Comparison of ENCODE assay signal across 21 cellular contexts in genomic region chr12:38156497-38157245, GRCh38.
"Had no signal": no experiment of that assay in that cellular context is flagged by ENCODE, and none has a peak within 500 bp of the region (broad histone marks: within the 10 kb centered on the region; RNA-seq: fewer than 3 reads in every experiment).

No MANE protein-coding gene starts in this region.

- H3K36me3 ChIP-seq: heart left ventricle, prostate gland, right lobe of liver, thoracic aorta, transverse colon had no signal

- H2AFZ ChIP-seq: parathyroid adenoma had no signal

- H3K36me3 Mint-ChIP-seq: natural killer cell; stimulated activated naive B cell treated with anti-CD40 and anti-IgM and Interleukin-4, amounts not matched to agents 10 μg/mL and 1 μg/mL and 100 μg/mL, for 72 hours had no signal

- H3K4me1 Mint-ChIP-seq: mesothelial cell of epicardium; natural killer cell; neural crest cell; stimulated activated naive B cell treated with anti-CD40 and anti-IgM and Interleukin-4, amounts not matched to agents 10 μg/mL and 1 μg/mL and 100 μg/mL, for 72 hours; stimulated activated naive CD8-positive, alpha-beta T cell treated with anti-CD3 and anti-CD28 coated beads, Interleukin-15, amount 100 ng/mL, for 72 hours had no signal

- H3K27ac Mint-ChIP-seq: mesothelial cell of epicardium; natural killer cell; stimulated activated naive B cell treated with anti-CD40 and anti-IgM and Interleukin-4, amounts not matched to agents 10 μg/mL and 1 μg/mL and 100 μg/mL, for 72 hours had no signal

- H3K4me3 ChIP-seq: heart left ventricle, prostate gland, right lobe of liver, thoracic aorta, transverse colon had no signal

- H3K4me3 Mint-ChIP-seq: mesothelial cell of epicardium; natural killer cell; neural crest cell; stimulated activated naive B cell treated with anti-CD40 and anti-IgM and Interleukin-4, amounts not matched to agents 10 μg/mL and 1 μg/mL and 100 μg/mL, for 72 hours; stimulated activated naive CD8-positive, alpha-beta T cell treated with anti-CD3 and anti-CD28 coated beads, Interleukin-15, amount 100 ng/mL, for 72 hours had no signal

- FAIRE-seq: colon, islet of Langerhans had no signal

- H3K27me3 Mint-ChIP-seq: stimulated activated naive B cell treated with anti-CD40 and anti-IgM and Interleukin-4, amounts not matched to agents 10 μg/mL and 1 μg/mL and 100 μg/mL, for 72 hours; stimulated activated naive CD8-positive, alpha-beta T cell treated with anti-CD3 and anti-CD28 coated beads, Interleukin-15, amount 100 ng/mL, for 72 hours had no signal

- H3K9me3 ChIP-seq: prostate gland, right lobe of liver, thoracic aorta, transverse colon had no signal

- H3K79me2 ChIP-seq: parathyroid adenoma had no signal

- ATAC-seq: foreskin keratinocyte; heart left ventricle; natural killer cell; right lobe of liver; stimulated activated naive B cell treated with anti-CD40 and anti-IgM and Interleukin-4, amounts not matched to agents 10 μg/mL and 1 μg/mL and 100 μg/mL, for 72 hours; stimulated activated naive CD8-positive, alpha-beta T cell treated with anti-CD3 and anti-CD28 coated beads, Interleukin-15, amount 100 ng/mL, for 72 hours had no signal

- DNase-seq: dermis blood vessel endothelial cell; foreskin keratinocyte; heart left ventricle; hippocampal formation; kidney glomerular epithelial cell; natural killer cell; occipital lobe; stimulated activated CD4-positive, alpha-beta T cell treated with anti-CD3 and anti-CD28 coated beads, Interleukin-15, amount 100 ng/mL, for 24 hours; stimulated activated CD4-positive, alpha-beta T cell treated with anti-CD3 and anti-CD28 coated beads, Interleukin-1b, Interleukin-23, amount 100 ng/mL, for 48 hours; stimulated activated CD4-positive, alpha-beta T cell treated with anti-CD3 and anti-CD28 coated beads, Interleukin-4, amount 100 ng/mL, for 24 hours; stimulated activated naive B cell treated with anti-CD40 and anti-IgM and Interleukin-4, amounts not matched to agents 10 μg/mL and 1 μg/mL and 100 μg/mL, for 72 hours; stimulated activated naive CD8-positive, alpha-beta T cell treated with anti-CD3 and anti-CD28 coated beads, Interleukin-15, amount 100 ng/mL, for 72 hours; transverse colon had no signal

- H3K9me3 Mint-ChIP-seq: natural killer cell, neural crest cell had no signal

- H3K9ac ChIP-seq: parathyroid adenoma had no signal

- H3K27ac ChIP-seq: foreskin keratinocyte, heart left ventricle, parathyroid adenoma, prostate gland, right lobe of liver, thoracic aorta, transverse colon had no signal

- H3K4me1 ChIP-seq: foreskin keratinocyte, heart left ventricle, parathyroid adenoma, prostate gland, right lobe of liver, transverse colon had no signal

- H3K27me3 ChIP-seq: foreskin keratinocyte, heart left ventricle, right lobe of liver, transverse colon had no signal
